In genomic region chr6:24666097-24666615, GRCh38 we compare ENCODE assay signal across 8 cellular contexts. TPM values are rescaled to one million over a fixed set of nuclear protein-coding genes. Genes with fewer than 3 reads are reported as not detected.
A peak's percentile ranks its signal among the peaks of the same experiment; 100 is the strongest.
DNase-seq lines count a peak whose midpoint lies in the region; ATAC-seq, FAIRE-seq and TF ChIP-seq lines count a peak whose summit lies in the region.

No MANE protein-coding gene starts in this region.

- FAIRE-seq in small intestine (lab: Jason Lieb, UNC), result no peak

- DNase-seq in activated effector memory CD4-positive, alpha-beta T cell treated with anti-CD3 and anti-CD28 coated beads, Interleukin-2, amount 50 U/mL, for 16 hours, result peak; percentile 82
- DNase-seq in activated effector memory CD4-positive, alpha-beta T cell treated with Interleukin-2 at 50 U/mL for 16 hours, result no peak
- DNase-seq in astrocyte of the spinal cord (ENCODE audit: low read depth, low spot score), result peak; percentile 48
- DNase-seq in small intestine, result no peak
- no peak for DNase-seq in NCI-H187 treated with DMSO at 0.1 percent for 48 hours (lab: John Stamatoyannopoulos, UW)

- H3K9me3 ChIP-seq in OCI-LY3 (ENCODE audit: insufficient read depth, low read length) (no peaks in the 10 kb centered on the region), iPS-18a (ENCODE audit: control insufficient read depth, low read depth, low read length) (peaks cover 11% of the 10 kb centered on the region), small intestine (ENCODE audit: control insufficient read depth, low read depth) (no peaks in the 10 kb centered on the region)

- in situ Hi-C loops in astrocyte of the spinal cord (cut with HindIII; ENCODE audit: low sequenced_read_pairs), result no loop called here

- H4K20me1 ChIP-seq in OCI-LY3 (ENCODE audit: insufficient read depth, low read length), result no peaks in the 10 kb centered on the region

- H3K4me1 ChIP-seq in OCI-LY3 (ENCODE audit: low read length), result peaks cover 11% of the 10 kb centered on the region; the same call in 1 of the 2 replicates
- peaks cover 11% of the 10 kb centered on the region for H3K4me1 ChIP-seq in iPS-18a (ENCODE audit: control insufficient read depth, low read depth, low read length)
- H3K4me1 ChIP-seq in small intestine (ENCODE audit: control insufficient read depth in 2 of 2, insufficient read depth in 1 of 2, low read depth in 1 of 2, low read length in 1 of 2), result peaks cover 4 to 8% of the 10 kb centered on the region in 2 donors

- H3K4me3 ChIP-seq in OCI-LY3 (ENCODE audit: low read length) (peak overlapping the region; percentile 100), astrocyte of the spinal cord (ENCODE audit: low read depth, low read length) (peak overlapping the region; percentile 96), iPS-18a (ENCODE audit: low read length) (peak overlapping the region; percentile 88), small intestine (ENCODE audit: low read depth in 1 of 2, low read length in 2 of 2) (peak overlapping the region; percentile 84 to 91)

- H3K9ac ChIP-seq in OCI-LY3 (ENCODE audit: low read length) (peak overlapping the region; percentile 99), iPS-18a (ENCODE audit: low read length) (peak overlapping the region; percentile 84)

- H3K27ac ChIP-seq in OCI-LY3 (ENCODE audit: low read length) (peak overlapping the region; percentile 73), iPS-18a (ENCODE audit: low read length) (peak overlapping the region; percentile 58), small intestine (ENCODE audit: low read depth in 1 of 2, low read length in 1 of 2) (peak overlapping the region; percentile 94 to 97)

- H3K4me2 ChIP-seq in OCI-LY3 (ENCODE audit: low read length), result peak overlapping the region; percentile 75

- H2AFZ ChIP-seq in OCI-LY3 (ENCODE audit: low read depth, low read length), result peak overlapping the region; percentile 92

- TF ChIP-seq CTCF in OCI-LY3 (IDR thresholded peaks at IDR 0.05; ENCODE audit: low read depth, low read length) (no peak), astrocyte of the spinal cord (IDR thresholded peaks at IDR 0.05; ENCODE audit: low read depth, low read length) (no peak)

- 0% methylated on average over 26 of the region's 26 CpGs for WGBS in small intestine, 3 donors

- H3K36me3 ChIP-seq in OCI-LY3 (replicated peaks; ENCODE audit: low read depth, low read length) (peaks cover 16% of the 10 kb centered on the region), iPS-18a (ENCODE audit: control insufficient read depth, low read depth, low read length) (peaks cover 28% of the 10 kb centered on the region), small intestine (ENCODE audit: control insufficient read depth in 2 of 2, insufficient read depth in 2 of 2, low read length in 2 of 2) (peaks cover 0 to 2% of the 10 kb centered on the region in 2 donors)

- peak; percentile 28 for ATAC-seq in HG02885 (IDR thresholded peaks at IDR 0.05; ENCODE audit: poor library complexity, unreplicated experiment)

- peaks cover 33% of the 10 kb centered on the region for H3K79me2 ChIP-seq in OCI-LY3 (ENCODE audit: low read length)

- H3K27me3 ChIP-seq in OCI-LY3 (ENCODE audit: low read depth, low read length), result no peaks in the 10 kb centered on the region
- H3K27me3 ChIP-seq in iPS-18a (ENCODE audit: control insufficient read depth, insufficient read depth, low read length), result no peaks in the 10 kb centered on the region
- H3K27me3 ChIP-seq in small intestine (ENCODE audit: control insufficient read depth in 2 of 2, insufficient read depth in 2 of 2, low read length in 2 of 2), result no peaks in the 10 kb centered on the region

RNA-seq across cellular contexts. Expression of gene TDP2, which starts 0.5 kb away (rescaled TPM):
- 100 to 1,000 TPM in 2 of 3 donors, 10 to 100 TPM in 1; 76.2 to 419 (median 213) TPM for polyA plus RNA-seq in small intestine

RNA-seq across cellular contexts. Expression of gene ACOT13, which starts 0.7 kb away (rescaled TPM):
- polyA plus RNA-seq in small intestine, result 10 to 100 TPM; 10.5 to 18.1 (median 14.3) TPM

RNA-seq across cellular contexts. Expression of gene KIAA0319, which starts 20.2 kb away (rescaled TPM):
- polyA plus RNA-seq in small intestine, result under 1 TPM in 1 of 3 donors, not detected in 2; 0.18 TPM

RNA-seq across cellular contexts. Expression of gene C6orf62, which starts 52.8 kb away (rescaled TPM):
- polyA plus RNA-seq in small intestine, result 10 to 100 TPM; 34.3 to 53.1 (median 45.8) TPM

Comparison
In these comparisons a context has a peak if more than half of its experiments do, and no peak if none do; other contexts are left out.
1. DNase-seq: peak in activated effector memory CD4-positive, alpha-beta T cell treated with anti-CD3 and anti-CD28 coated beads, Interleukin-2, amount 50 U/mL, for 16 hours (single experiment) and astrocyte of the spinal cord (single experiment); none in activated effector memory CD4-positive, alpha-beta T cell treated with Interleukin-2 at 50 U/mL for 16 hours (single experiment), small intestine (single experiment) and NCI-H187 treated with DMSO at 0.1 percent for 48 hours (single experiment).
2. Peak in every context shown above with its lines, with median percentiles within 50 percentile points of each other: H3K27ac ChIP-seq and H3K4me3 ChIP-seq.